Comparison of ENCODE assay signal across 32 cellular contexts in the genomic region with DNA sequence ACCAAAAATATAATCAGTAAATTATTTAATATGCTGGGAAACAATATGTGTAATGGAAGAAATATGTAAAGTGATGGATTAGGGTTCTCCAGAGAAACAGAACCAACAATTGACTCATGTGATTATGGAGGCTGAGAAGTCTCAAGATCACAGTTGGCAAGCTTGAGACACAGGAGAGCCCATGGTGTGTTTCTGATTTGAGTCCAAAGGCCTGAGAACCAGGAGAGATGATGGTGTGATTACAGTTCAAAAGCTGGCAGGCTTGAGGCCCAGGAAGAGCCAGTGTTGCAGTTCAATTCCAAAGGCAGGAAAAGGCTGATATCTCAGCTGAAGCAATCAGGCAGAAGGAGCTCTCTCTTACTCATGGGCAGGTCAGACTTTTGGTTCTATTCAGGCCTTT.
"Had no signal": no experiment of that assay in that cellular context is flagged by ENCODE, and none has a peak within 500 bp of the region (broad histone marks: within the 10 kb centered on the region; RNA-seq: fewer than 3 reads in every experiment).

No MANE protein-coding gene starts in this region.

- ATAC-seq: activated CD8-positive, alpha-beta memory T cell treated with anti-CD3 and anti-CD28 coated beads, Interleukin-2, amount 10 ng/mL, durations not matched to agents 7 days and 5 days; activated CD8-positive, alpha-beta T cell treated with anti-CD3 and anti-CD28 coated beads, Interleukin-2, amount 10 ng/mL, durations not matched to agents 7 days and 5 days; left lobe of liver; lower lobe of right lung; natural killer cell treated with Interleukin-12 subunit alpha and Interleukin-12 subunit beta and Interleukin-15 and Interleukin-18, amount 100 ng/mL, for 72 hours; sciatic nerve; stimulated activated memory B cell treated with anti-CD40 and anti-IgM and Interleukin-4, amounts not matched to agents 10 μg/mL and 1 μg/mL and 100 μg/mL, for 72 hours; stimulated activated naive CD8-positive, alpha-beta T cell treated with anti-CD3 and anti-CD28 coated beads, Interleukin-15, amount 100 ng/mL, for 72 hours; WTC11 had no signal

- DNase-seq: activated CD8-positive, alpha-beta memory T cell treated with anti-CD3 and anti-CD28 coated beads, Interleukin-2, amount 10 ng/mL, durations not matched to agents 7 days and 5 days; activated CD8-positive, alpha-beta T cell treated with anti-CD3 and anti-CD28 coated beads, Interleukin-2, amount 10 ng/mL, durations not matched to agents 7 days and 5 days; activated T-cell treated with anti-CD3 and anti-CD28 coated beads, Interleukin-2, amount 50 U/mL, for 48 hours; brain microvascular endothelial cell; caudate nucleus; effector CD4-positive, alpha-beta T cell; foreskin fibroblast; head of caudate nucleus; hippocampal formation; immature natural killer cell; lower lobe of right lung; mesenchymal stem cell; stimulated activated CD4-positive, alpha-beta T cell treated with anti-CD3 and anti-CD28 coated beads, Interleukin-1b, Interleukin-23, amount 100 ng/mL, for 48 hours; stimulated activated CD4-positive, alpha-beta T cell treated with anti-CD3 and anti-CD28 coated beads, Interleukin-4, amount 100 ng/mL, for 4 hours; stimulated activated CD8-positive, alpha-beta memory T cell treated with anti-CD3 and anti-CD28 coated beads, Interleukin-4, amount 100 ng/mL, for 48 hours; stimulated activated naive CD8-positive, alpha-beta T cell treated with anti-CD3 and anti-CD28 coated beads, Interleukin-15, amount 100 ng/mL, for 72 hours; T-helper 2 cell; thyroid gland; upper lobe of left lung had no signal

- H3K27ac Mint-ChIP-seq: activated CD8-positive, alpha-beta memory T cell treated with anti-CD3 and anti-CD28 coated beads, Interleukin-2, amount 10 ng/mL, durations not matched to agents 7 days and 5 days; activated CD8-positive, alpha-beta T cell treated with anti-CD3 and anti-CD28 coated beads, Interleukin-2, amount 10 ng/mL, durations not matched to agents 7 days and 5 days; activated naive CD8-positive, alpha-beta T cell; activated T-helper 2 cell treated with anti-CD3 and anti-CD28 coated beads, Interferon-gamma antibody, Interleukin-2, Interleukin-4, amounts not matched to agents 10 μg/mL and 5 μg/mL and 100 μg/mL, durations not matched to agents 14 hours and 24 hours and 36 hours; dendritic cell treated with granulocyte-macrophage colony-stimulating factor and Interleukin-4, amounts not matched to agents 40 ng/mL and 50 ng/mL, for 4 days; immature natural killer cell; natural killer cell treated with Interleukin-12 subunit alpha and Interleukin-12 subunit beta and Interleukin-15 and Interleukin-18, amount 100 ng/mL, for 72 hours; progenitor cell of endocrine pancreas; stimulated activated memory B cell treated with anti-CD40 and anti-IgM and Interleukin-4, amounts not matched to agents 10 μg/mL and 1 μg/mL and 100 μg/mL, for 72 hours; stimulated activated naive CD8-positive, alpha-beta T cell treated with anti-CD3 and anti-CD28 coated beads, Interleukin-15, amount 100 ng/mL, for 72 hours; WTC11 had no signal

- H3K27me3 ChIP-seq: ascending aorta, brain microvascular endothelial cell, thyroid gland, upper lobe of left lung, vagina had no signal

- H3K36me3 ChIP-seq: ascending aorta, brain microvascular endothelial cell, lower lobe of right lung, thyroid gland, upper lobe of left lung, vagina had no signal

- H3K4me1 ChIP-seq: ascending aorta, lower lobe of right lung, thyroid gland, upper lobe of left lung, vagina had no signal

- FAIRE-seq: endometrium had no signal

- H3K4me3 Mint-ChIP-seq: activated CD8-positive, alpha-beta memory T cell treated with anti-CD3 and anti-CD28 coated beads, Interleukin-2, amount 10 ng/mL, durations not matched to agents 7 days and 5 days; activated CD8-positive, alpha-beta T cell treated with anti-CD3 and anti-CD28 coated beads, Interleukin-2, amount 10 ng/mL, durations not matched to agents 7 days and 5 days; activated naive CD8-positive, alpha-beta T cell; dendritic cell treated with granulocyte-macrophage colony-stimulating factor and Interleukin-4, amounts not matched to agents 40 ng/mL and 50 ng/mL, for 4 days; immature natural killer cell; natural killer cell treated with Interleukin-12 subunit alpha and Interleukin-12 subunit beta and Interleukin-15 and Interleukin-18, amount 100 ng/mL, for 72 hours; stimulated activated memory B cell treated with anti-CD40 and anti-IgM and Interleukin-4, amounts not matched to agents 10 μg/mL and 1 μg/mL and 100 μg/mL, for 72 hours; stimulated activated naive CD8-positive, alpha-beta T cell treated with anti-CD3 and anti-CD28 coated beads, Interleukin-15, amount 100 ng/mL, for 72 hours; WTC11 had no signal

- H3K9me3 ChIP-seq: ascending aorta, lower lobe of right lung, thyroid gland, upper lobe of left lung, vagina had no signal

- H3K27ac ChIP-seq: ascending aorta, brain microvascular endothelial cell, lower lobe of right lung, thyroid gland, upper lobe of left lung, vagina had no signal

- H3K4me1 Mint-ChIP-seq: activated CD8-positive, alpha-beta memory T cell treated with anti-CD3 and anti-CD28 coated beads, Interleukin-2, amount 10 ng/mL, durations not matched to agents 7 days and 5 days; immature natural killer cell; stimulated activated memory B cell treated with anti-CD40 and anti-IgM and Interleukin-4, amounts not matched to agents 10 μg/mL and 1 μg/mL and 100 μg/mL, for 72 hours; stimulated activated naive CD8-positive, alpha-beta T cell treated with anti-CD3 and anti-CD28 coated beads, Interleukin-15, amount 100 ng/mL, for 72 hours; WTC11 had no signal

- H3K4me3 ChIP-seq: ascending aorta, lower lobe of right lung, smooth muscle cell, thyroid gland, upper lobe of left lung, vagina had no signal

- H3K36me3 Mint-ChIP-seq: activated CD8-positive, alpha-beta memory T cell treated with anti-CD3 and anti-CD28 coated beads, Interleukin-2, amount 10 ng/mL, durations not matched to agents 7 days and 5 days; activated naive CD8-positive, alpha-beta T cell; immature natural killer cell; natural killer cell treated with Interleukin-12 subunit alpha and Interleukin-12 subunit beta and Interleukin-15 and Interleukin-18, amount 100 ng/mL, for 72 hours; stimulated activated memory B cell treated with anti-CD40 and anti-IgM and Interleukin-4, amounts not matched to agents 10 μg/mL and 1 μg/mL and 100 μg/mL, for 72 hours; WTC11 had no signal

- H3K9me3 Mint-ChIP-seq: activated T-helper 2 cell treated with anti-CD3 and anti-CD28 coated beads, Interferon-gamma antibody, Interleukin-2, Interleukin-4, amounts not matched to agents 10 μg/mL and 5 μg/mL and 100 μg/mL, durations not matched to agents 14 hours and 24 hours and 36 hours; natural killer cell treated with Interleukin-12 subunit alpha and Interleukin-12 subunit beta and Interleukin-15 and Interleukin-18, amount 100 ng/mL, for 72 hours; stimulated activated naive CD8-positive, alpha-beta T cell treated with anti-CD3 and anti-CD28 coated beads, Interleukin-15, amount 100 ng/mL, for 72 hours had no signal

- H3K4me2 ChIP-seq: smooth muscle cell had no signal
